ENCODE assay signal across 8 cellular contexts in genomic region chr17:27578718-27579085, GRCh38. TPM values are rescaled to one million over a fixed set of nuclear protein-coding genes. Genes with fewer than 3 reads are reported as not detected.
DNase-seq lines count a peak whose midpoint lies in the region; ATAC-seq, FAIRE-seq and TF ChIP-seq lines count a peak whose summit lies in the region.

No MANE protein-coding gene starts in this region.

- H2AFZ ChIP-seq in IMR-90 (replicated peaks; ENCODE audit: low read length, poor library complexity): no peak overlapping the region

- peak overlapping the region; percentile 100 for H3K27ac ChIP-seq in IMR-90 (ENCODE audit: insufficient read depth, low read length)

- intact Hi-C loops in IMR-90 (cut with micrococcal nuclease): loop anchor here (5.0 kb wide), 1 partner anchor 121 kb away; the partner anchor contains the start of gene KSR1
- intact Hi-C loops in sciatic nerve (cut with DNase I): no loop called here

- H3K4me3 ChIP-seq in GM06990 (replicated peaks; ENCODE audit: low read depth, low read length): no peak overlapping the region
- no peak overlapping the region for H3K4me3 ChIP-seq in IMR-90 (ENCODE audit: insufficient read depth, low read depth, low read length)
- no peak overlapping the region for H3K4me3 ChIP-seq in bronchial epithelial cell (ENCODE audit: low read depth, low read length)

- TF ChIP-seq CTCF in GM06990 (IDR thresholded peaks at IDR 0.05; ENCODE audit: insufficient read depth, low read length, poor library complexity, severe bottlenecking) (peak; percentile 28), IMR-90 (conservative IDR thresholded peaks at IDR 0.05; ENCODE audit: low read depth, low read length) (no peak), bronchial epithelial cell (IDR thresholded peaks at IDR 0.05; ENCODE audit: insufficient read depth, low read length, severe bottlenecking) (peak; percentile 5)

- H3K9me3 Mint-ChIP-seq in stimulated activated naive CD8-positive, alpha-beta T cell treated with anti-CD3 and anti-CD28 coated beads, Interleukin-15, Interleukin-2, amounts not matched to agents 100 ng/mL and 50 ng/mL, for 24 hours: no peaks in the 10 kb centered on the region

- no peaks in the 10 kb centered on the region; the same call in none of the 2 replicates for H4K20me1 ChIP-seq in IMR-90 (ENCODE audit: insufficient read depth, low read length)

- peak overlapping the region; percentile 91 to 99 for H4K8ac ChIP-seq in IMR-90 (ENCODE audit: low read depth in 2 of 2, low read length in 2 of 2)

- peak overlapping the region; percentile 91 for H3K27ac Mint-ChIP-seq in stimulated activated naive CD8-positive, alpha-beta T cell treated with anti-CD3 and anti-CD28 coated beads, Interleukin-15, Interleukin-2, amounts not matched to agents 100 ng/mL and 50 ng/mL, for 24 hours

- H3K4me2 ChIP-seq in IMR-90 (ENCODE audit: low read depth, low read length): no peak overlapping the region

- H3K9ac ChIP-seq in IMR-90 (ENCODE audit: low read depth, low read length): peak overlapping the region; percentile 75; the same call in 1 of the 2 replicates

- H3K9me1 ChIP-seq in IMR-90 (ENCODE audit: insufficient read depth, low read length): peaks cover 41% of the 10 kb centered on the region

- no peaks in the 10 kb centered on the region for H3K9me3 ChIP-seq in IMR-90 (ENCODE audit: control insufficient read depth, insufficient read depth, low read length)

- no peak for TF ChIP-seq RAD21 in IMR-90 (IDR thresholded peaks at IDR 0.05; ENCODE audit: low read length)

- no peak for TF ChIP-seq POLR2A in IMR-90 (IDR thresholded peaks at IDR 0.05; ENCODE audit: low read depth, low read length)

- dilution Hi-C loops in IMR-90 (cut with HindIII; ENCODE audit: low sequenced_read_pairs, unreplicated experiment): no loop called here

- H3K23ac ChIP-seq in IMR-90 (ENCODE audit: low read depth, low read length): peak overlapping the region; percentile 32

- H3K18ac ChIP-seq in IMR-90 (ENCODE audit: low read depth, low read length): peak overlapping the region; percentile 97; the same call in 1 of the 2 replicates

- H3K79me1 ChIP-seq in IMR-90 (ENCODE audit: low read depth in 1 of 2, low read length in 2 of 2): peaks cover 39 to 79% of the 10 kb centered on the region in 2 experiments

- peak overlapping the region; percentile 100 for H2AK5ac ChIP-seq in IMR-90 (ENCODE audit: low read depth, low read length)

- H3K27me3 ChIP-seq in GM06990 (replicated peaks; ENCODE audit: control insufficient read depth, insufficient read depth, low read length) (no peaks in the 10 kb centered on the region), IMR-90 (ENCODE audit: control insufficient read depth, insufficient read depth, low read length) (no peaks in the 10 kb centered on the region), bronchial epithelial cell (ENCODE audit: control insufficient read depth, insufficient read depth, low read length) (no peaks in the 10 kb centered on the region)

- H2BK15ac ChIP-seq in IMR-90 (ENCODE audit: low read depth, low read length): peak overlapping the region; percentile 87; the same call in 2 of the 3 replicates

- H3K36me3 Mint-ChIP-seq in stimulated activated naive CD8-positive, alpha-beta T cell treated with anti-CD3 and anti-CD28 coated beads, Interleukin-15, Interleukin-2, amounts not matched to agents 100 ng/mL and 50 ng/mL, for 24 hours (ENCODE audit: low read depth): peaks cover 66% of the 10 kb centered on the region

- H3K36me3 ChIP-seq in GM06990 (ENCODE audit: control insufficient read depth, insufficient read depth, low read length) (peaks cover 5% of the 10 kb centered on the region), IMR-90 (ENCODE audit: control insufficient read depth, insufficient read depth, low read length) (peaks cover 25% of the 10 kb centered on the region), bronchial epithelial cell (ENCODE audit: control insufficient read depth, insufficient read depth, low read length) (no peaks in the 10 kb centered on the region)

- FAIRE-seq in bronchial epithelial cell (lab: Jason Lieb, UNC): no peak

- peak overlapping the region; percentile 99; the same call in 1 of the 2 replicates for H2BK20ac ChIP-seq in IMR-90 (ENCODE audit: low read depth, low read length)

- peak overlapping the region; percentile 99 for H3K4ac ChIP-seq in IMR-90 (ENCODE audit: low read depth, low read length)

- in situ Hi-C loops in IMR-90 (cut with MboI; ENCODE audit: low sequenced_read_pairs): loop anchor here (10.0 kb wide), 1 partner anchor 56 kb away; the partner anchor contains the start of gene LGALS9

- CTCF ChIA-PET in IMR-90 (lab: Yijun Ruan, JAX): interaction anchor here (1.6 to 2.8 kb wide), 2 partner anchors 21 to 123 kb away, joined by 4 to 10 read pairs; no protein-coding TSS in a partner anchor

- no peaks in the 10 kb centered on the region for H3K27me3 Mint-ChIP-seq in stimulated activated naive CD8-positive, alpha-beta T cell treated with anti-CD3 and anti-CD28 coated beads, Interleukin-15, Interleukin-2, amounts not matched to agents 100 ng/mL and 50 ng/mL, for 24 hours

- peaks cover 48% of the 10 kb centered on the region for H3K4me1 ChIP-seq in IMR-90 (ENCODE audit: control insufficient read depth, insufficient read depth, low read length)

- H2BK120ac ChIP-seq in IMR-90 (ENCODE audit: low read depth, low read length): peak overlapping the region; percentile 100

- peak overlapping the region; percentile 100 for H2BK5ac ChIP-seq in IMR-90 (ENCODE audit: low read depth, low read length, poor library complexity, severe bottlenecking)

- peak; percentile 76 for DNase-seq in GM06990 (ENCODE audit: extremely low read depth, insufficient read length)
- peak; percentile 68 for DNase-seq in IMR-90
- DNase-seq in bronchial epithelial cell (ENCODE audit: low read depth): peak; percentile 26
- DNase-seq in sciatic nerve (ENCODE audit: low spot score): no peak
- no peak for DNase-seq in RPMI8226
- no peak for DNase-seq in NCI-H446 (lab: John Stamatoyannopoulos, UW)

- H2AK9ac ChIP-seq in IMR-90 (replicated peaks; ENCODE audit: low read depth, low read length, poor library complexity): no peak overlapping the region

- peak overlapping the region; percentile 97 for H4K5ac ChIP-seq in IMR-90 (ENCODE audit: low read depth, low read length)

- peak overlapping the region; percentile 98 for H4K91ac ChIP-seq in IMR-90 (ENCODE audit: insufficient read depth, low read depth, low read length)

- peak overlapping the region; percentile 56 for H3K4me3 Mint-ChIP-seq in stimulated activated naive CD8-positive, alpha-beta T cell treated with anti-CD3 and anti-CD28 coated beads, Interleukin-15, Interleukin-2, amounts not matched to agents 100 ng/mL and 50 ng/mL, for 24 hours

- POLR2A ChIA-PET in IMR-90 (lab: Charles Lee; ENCODE audit: unreplicated experiment): no interaction called here

- no peak overlapping the region for H3K56ac ChIP-seq in IMR-90 (ENCODE audit: extremely low read depth, insufficient read depth, low read length)

- peaks cover 71% of the 10 kb centered on the region for H3K4me1 Mint-ChIP-seq in stimulated activated naive CD8-positive, alpha-beta T cell treated with anti-CD3 and anti-CD28 coated beads, Interleukin-15, Interleukin-2, amounts not matched to agents 100 ng/mL and 50 ng/mL, for 24 hours (ENCODE audit: low read depth)

- H3K14ac ChIP-seq in IMR-90 (replicated peaks; ENCODE audit: low read depth, low read length): peak overlapping the region; percentile 83; the same call in 1 of the 2 replicates

- BruUV-seq in IMR-90 (replicated peaks; lab: Mats Ljungman, UMichigan): no TSS peak

- WGBS in IMR-90 (ENCODE audit: extremely low coverage in 2 of 2, insufficient read length in 1 of 2), 2 experiments: no CpG with 5 or more reads among the region's 4 CpGs

- ATAC-seq in GM21390 (IDR thresholded peaks at IDR 0.05; ENCODE audit: unreplicated experiment) (peak; percentile 71), IMR-90 (ENCODE audit: low read depth) (no peak), sciatic nerve (no peak)

TF ChIP-seq in IMR-90, 13 proteins besides CTCF, POLR2A, EP300 and RAD21:
- TF ChIP-seq CEBPB (IDR thresholded peaks at IDR 0.05; ENCODE audit: low read depth, low read length) (no peak), NFE2L2 (IDR thresholded peaks at IDR 0.05; ENCODE audit: low read depth, low read length) (no peak), FOS (IDR thresholded peaks at IDR 0.05; ENCODE audit: low read depth, low read length) (peak; percentile 74), BHLHE40 (IDR thresholded peaks at IDR 0.05; ENCODE audit: low read depth, low read length) (peak; percentile 10; the same call in 1 of the 2 replicates)

RNA-seq across cellular contexts. Expression of gene LGALS9, which starts 52.3 kb away (rescaled TPM):
- total RNA-seq in IMR-90 (2012; rRNA removed): 0.54 and 0.83 TPM in 2 replicates
- polyA plus RNA-seq in IMR-90 (2012; rRNA removed): 2.5 and 3.7 TPM in 2 replicates
- 1.1 and 2.0 TPM in 2 replicates for polyA plus RNA-seq in IMR-90 (2012; cell fraction: cytosol; rRNA removed)
- polyA plus RNA-seq in IMR-90 (2012; cell fraction: nucleus; rRNA removed; ENCODE audit: low replicate concordance): 6.8 and 8.6 TPM in 2 replicates
- 1.3 TPM in 2 replicates for total RNA-seq in bronchial epithelial cell
- total RNA-seq in sciatic nerve: 41.8 TPM

Comparison
In these comparisons a context has a peak if more than half of its experiments do, and no peak if none do; other contexts are left out.
1. DNase-seq: peak in GM06990 (single experiment), IMR-90 (single experiment) and bronchial epithelial cell (single experiment); none in sciatic nerve (single experiment), RPMI8226 (single experiment) and NCI-H446 (0 of 2).
2. RNA of gene LGALS9, which starts 52.3 kb away (total RNA-seq): 41.8 TPM in sciatic nerve (single experiment); 1.3 TPM in bronchial epithelial cell and 0.54 to 0.83 TPM in IMR-90; every median in the first group is over 10 times any median in the second.